ENCODE assay signal across 8 cellular contexts in the genomic region with DNA sequence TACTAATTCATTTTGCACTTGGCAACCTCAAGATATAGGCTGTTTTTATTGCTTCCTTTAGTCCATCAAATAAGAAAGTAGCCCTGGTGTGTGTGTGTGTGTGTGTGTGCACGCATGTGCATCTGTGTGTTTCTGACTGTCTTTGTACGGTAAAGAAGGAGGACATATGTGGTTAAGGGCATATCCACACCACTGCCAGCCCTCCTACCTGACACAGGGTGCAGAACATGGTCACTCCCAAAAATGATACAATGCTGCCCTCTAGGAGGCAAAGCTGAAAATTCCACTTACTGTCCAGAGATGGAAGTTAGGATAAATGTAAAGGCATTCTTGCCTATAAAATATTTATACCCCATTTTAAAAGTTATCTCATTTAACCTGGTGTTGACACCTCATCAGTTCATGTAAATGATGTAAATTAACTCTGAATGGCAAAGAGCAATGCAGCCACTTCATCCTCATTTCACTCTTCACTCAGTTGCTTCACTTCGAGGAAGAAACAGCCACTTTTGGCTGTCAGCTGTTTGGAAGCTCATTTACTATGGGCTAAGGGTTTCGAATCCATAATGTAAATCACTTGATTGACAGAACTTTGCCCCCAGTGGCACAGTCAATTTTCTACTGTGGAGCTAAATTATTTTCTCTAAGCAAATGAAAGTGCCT.
A peak's percentile ranks its signal among the peaks of the same experiment; 100 is the strongest.
DNase-seq lines count a peak whose midpoint lies in the region; ATAC-seq and TF ChIP-seq lines count a peak whose summit lies in the region.

No MANE protein-coding gene starts in this region.

- no peaks in the 10 kb centered on the region for H4K20me1 ChIP-seq in MM.1S (ENCODE audit: insufficient read depth, low read length)

- no peak overlapping the region for H2AFZ ChIP-seq in MM.1S (ENCODE audit: low read length)

- TF ChIP-seq CTCF in MM.1S (IDR thresholded peaks at IDR 0.05; ENCODE audit: low read length) (peak; percentile 75), nephron progenitor cell (IDR thresholded peaks at IDR 0.05) (peak; percentile 80)

- no peaks in the 10 kb centered on the region for H3K9me3 Mint-ChIP-seq in activated naive CD4-positive, alpha-beta T cell treated with anti-CD3 and anti-CD28 coated beads for 36 hours
- H3K9me3 Mint-ChIP-seq in nephron progenitor cell = peaks cover 20% of the 10 kb centered on the region

- H3K9ac ChIP-seq in MM.1S (ENCODE audit: low read length) = no peak overlapping the region

- peaks cover 2% of the 10 kb centered on the region for H3K27me3 Mint-ChIP-seq in activated naive CD4-positive, alpha-beta T cell treated with anti-CD3 and anti-CD28 coated beads for 36 hours (ENCODE audit: low read depth)
- no peaks in the 10 kb centered on the region for H3K27me3 Mint-ChIP-seq in nephron progenitor cell (ENCODE audit: low read depth, poor library complexity)

- CTCF ChIA-PET in activated naive CD4-positive, alpha-beta T cell treated with anti-CD3 and anti-CD28 coated beads for 36 hours (lab: Charles Lee) = interaction anchor here (0.6 to 1.2 kb wide), 5 partner anchors 11 to 168 kb away, joined by 3 to 4 read pairs (median 3); no protein-coding TSS in a partner anchor

- peak; percentile 44 for DNase-seq in activated naive CD4-positive, alpha-beta T cell treated with anti-CD3 and anti-CD28 coated beads for 36 hours
- DNase-seq in activated naive CD4-positive, alpha-beta T cell treated with anti-CD3 and anti-CD28 coated beads, Interleukin-2, amount 50 U/mL, for 16 hours = no peak
- DNase-seq in H7 (peak; percentile 86), MM.1S (peak; percentile 65), SHP77 (lab: John Stamatoyannopoulos, UW) (peak; percentile 75 to 76), nephron progenitor cell (peak; percentile 57)

- H3K27ac ChIP-seq in MM.1S (ENCODE audit: low read length) = no peak overlapping the region

- H3K9me2 ChIP-seq in MM.1S (replicated peaks; ENCODE audit: insufficient read depth, low read length) = no peaks in the 10 kb centered on the region

- no peak overlapping the region for H3K4me3 Mint-ChIP-seq in activated naive CD4-positive, alpha-beta T cell treated with anti-CD3 and anti-CD28 coated beads for 36 hours
- no peak overlapping the region for H3K4me3 Mint-ChIP-seq in nephron progenitor cell

- no peak overlapping the region for H3K4me2 ChIP-seq in MM.1S (ENCODE audit: low read depth, low read length)

- H3K79me2 ChIP-seq in MM.1S (ENCODE audit: low read length) = no peaks in the 10 kb centered on the region

- H3K36me3 ChIP-seq in H7 (replicated peaks; ENCODE audit: control insufficient read depth, insufficient read depth, low read length) = no peaks in the 10 kb centered on the region
- H3K36me3 ChIP-seq in MM.1S (replicated peaks; ENCODE audit: insufficient read depth, low read length) = no peaks in the 10 kb centered on the region

- H3K27ac Mint-ChIP-seq in activated naive CD4-positive, alpha-beta T cell treated with anti-CD3 and anti-CD28 coated beads for 36 hours = no peak overlapping the region
- peak overlapping the region; percentile 70 for H3K27ac Mint-ChIP-seq in nephron progenitor cell

- H3K9me3 ChIP-seq in MM.1S (replicated peaks; ENCODE audit: insufficient read depth, low read length) = no peaks in the 10 kb centered on the region

- H3K4me1 ChIP-seq in MM.1S (ENCODE audit: low read length) = no peaks in the 10 kb centered on the region

- intact Hi-C loops in activated naive CD4-positive, alpha-beta T cell treated with anti-CD3 and anti-CD28 coated beads for 36 hours (cut with micrococcal nuclease) = no loop called here

- ATAC-seq in esophagus mucosa (peak; percentile 72), GM21447 (IDR thresholded peaks at IDR 0.05; ENCODE audit: unreplicated experiment) (no peak)

- no peaks in the 10 kb centered on the region for H3K4me1 Mint-ChIP-seq in activated naive CD4-positive, alpha-beta T cell treated with anti-CD3 and anti-CD28 coated beads for 36 hours (ENCODE audit: low read depth)
- H3K4me1 Mint-ChIP-seq in nephron progenitor cell = peaks cover 40% of the 10 kb centered on the region

- H3K27me3 ChIP-seq in H7 (ENCODE audit: control insufficient read depth, insufficient read depth, low read length) = no peaks in the 10 kb centered on the region
- no peaks in the 10 kb centered on the region for H3K27me3 ChIP-seq in MM.1S (replicated peaks; ENCODE audit: insufficient read depth, low read length)

- H3K4me3 ChIP-seq in H7 (ENCODE audit: insufficient read depth, low read depth, low read length) (no peak overlapping the region), MM.1S (ENCODE audit: low read length) (no peak overlapping the region)

- H3F3A ChIP-seq in MM.1S (ENCODE audit: insufficient read depth, low read length) = no peaks in the 10 kb centered on the region

- H3K36me3 Mint-ChIP-seq in activated naive CD4-positive, alpha-beta T cell treated with anti-CD3 and anti-CD28 coated beads for 36 hours (ENCODE audit: low read depth) = no peaks in the 10 kb centered on the region
- H3K36me3 Mint-ChIP-seq in nephron progenitor cell (ENCODE audit: low read depth) = peaks cover 71% of the 10 kb centered on the region
